23 cellular contexts compared by ENCODE assay signal in genomic region chr17:2503627-2504026, GRCh38.
"Had no signal": no experiment of that assay in that cellular context is flagged by ENCODE, and none has a peak within 500 bp of the region (broad histone marks: within the 10 kb centered on the region; RNA-seq: fewer than 3 reads in every experiment).

No MANE protein-coding gene starts in this region.

- H3K9me3 ChIP-seq: esophagus squamous epithelium, gastroesophageal sphincter, ovary, right atrium auricular region, sigmoid colon, testis, tibial nerve, upper lobe of right lung, vagina had no signal

- H3K4me1 ChIP-seq: neural progenitor cell, upper lobe of right lung had no signal

- H3K9ac ChIP-seq: neural progenitor cell had no signal

- H3K4me2 ChIP-seq: neural progenitor cell had no signal

- H3K27me3 Mint-ChIP-seq: dendritic cell treated with granulocyte-macrophage colony-stimulating factor and Interleukin-4, amounts not matched to agents 40 ng/mL and 50 ng/mL, for 4 days; effector memory CD8-positive, alpha-beta T cell; natural killer cell treated with Interleukin-12 subunit alpha and Interleukin-12 subunit beta and Interleukin-15 and Interleukin-18, amount 100 ng/mL, for 72 hours; stimulated activated naive B cell treated with anti-CD40 and anti-IgM and Interleukin-4, amounts not matched to agents 10 μg/mL and 1 μg/mL and 100 μg/mL, for 72 hours; stimulated activated naive CD8-positive, alpha-beta T cell treated with anti-CD3 and anti-CD28 coated beads, Interleukin-15, amount 100 ng/mL, for 72 hours had no signal

- ATAC-seq: effector memory CD8-positive, alpha-beta T cell; gastroesophageal sphincter; natural killer cell treated with Interleukin-12 subunit alpha and Interleukin-12 subunit beta and Interleukin-15 and Interleukin-18, amount 100 ng/mL, for 72 hours; stimulated activated naive B cell treated with anti-CD40 and anti-IgM and Interleukin-4, amounts not matched to agents 10 μg/mL and 1 μg/mL and 100 μg/mL, for 72 hours; stimulated activated naive CD8-positive, alpha-beta T cell treated with anti-CD3 and anti-CD28 coated beads, Interleukin-15, amount 100 ng/mL, for 72 hours; upper lobe of right lung had no signal

- DNase-seq: effector memory CD8-positive, alpha-beta T cell; esophagus squamous epithelium; foreskin fibroblast; glutamatergic neuron; kidney glomerular epithelial cell; nucleus accumbens; ovary; sigmoid colon; stimulated activated CD4-positive, alpha-beta T cell treated with anti-CD3 and anti-CD28 coated beads, Interleukin-2, amount 100 ng/mL, for 24 hours; stimulated activated CD4-positive, alpha-beta T cell treated with anti-CD3 and anti-CD28 coated beads, Interleukin-4, amount 100 ng/mL, for 4 hours; stimulated activated naive B cell treated with anti-CD40 and anti-IgM and Interleukin-4, amounts not matched to agents 10 μg/mL and 1 μg/mL and 100 μg/mL, for 72 hours; stimulated activated naive CD8-positive, alpha-beta T cell treated with anti-CD3 and anti-CD28 coated beads, Interleukin-15, amount 100 ng/mL, for 72 hours; testis; upper lobe of right lung had no signal

- H3K4me3 ChIP-seq: esophagus squamous epithelium, gastroesophageal sphincter, neural progenitor cell, ovary, right atrium auricular region, sigmoid colon, skin epidermis, testis, tibial nerve, upper lobe of right lung, vagina had no signal

- H3K27ac Mint-ChIP-seq: dendritic cell treated with granulocyte-macrophage colony-stimulating factor and Interleukin-4, amounts not matched to agents 40 ng/mL and 50 ng/mL, for 4 days; effector memory CD8-positive, alpha-beta T cell; mesothelial cell of epicardium; natural killer cell treated with Interleukin-12 subunit alpha and Interleukin-12 subunit beta and Interleukin-15 and Interleukin-18, amount 100 ng/mL, for 72 hours; neural progenitor cell; stimulated activated naive B cell treated with anti-CD40 and anti-IgM and Interleukin-4, amounts not matched to agents 10 μg/mL and 1 μg/mL and 100 μg/mL, for 72 hours; stimulated activated naive CD8-positive, alpha-beta T cell treated with anti-CD3 and anti-CD28 coated beads, Interleukin-15, amount 100 ng/mL, for 72 hours had no signal

- H3K9me3 Mint-ChIP-seq: dendritic cell treated with granulocyte-macrophage colony-stimulating factor and Interleukin-4, amounts not matched to agents 40 ng/mL and 50 ng/mL, for 4 days; effector memory CD8-positive, alpha-beta T cell; natural killer cell treated with Interleukin-12 subunit alpha and Interleukin-12 subunit beta and Interleukin-15 and Interleukin-18, amount 100 ng/mL, for 72 hours had no signal

- H3K4me3 Mint-ChIP-seq: dendritic cell treated with granulocyte-macrophage colony-stimulating factor and Interleukin-4, amounts not matched to agents 40 ng/mL and 50 ng/mL, for 4 days; effector memory CD8-positive, alpha-beta T cell; mesothelial cell of epicardium; natural killer cell treated with Interleukin-12 subunit alpha and Interleukin-12 subunit beta and Interleukin-15 and Interleukin-18, amount 100 ng/mL, for 72 hours; neural progenitor cell; stimulated activated naive B cell treated with anti-CD40 and anti-IgM and Interleukin-4, amounts not matched to agents 10 μg/mL and 1 μg/mL and 100 μg/mL, for 72 hours; stimulated activated naive CD8-positive, alpha-beta T cell treated with anti-CD3 and anti-CD28 coated beads, Interleukin-15, amount 100 ng/mL, for 72 hours had no signal

- H3K4me1 Mint-ChIP-seq: mesothelial cell of epicardium, neural progenitor cell had no signal

- H3K27ac ChIP-seq: esophagus squamous epithelium, gastroesophageal sphincter, neural progenitor cell, ovary, right atrium auricular region, sigmoid colon, skin epidermis, testis, tibial nerve, upper lobe of right lung, vagina had no signal

- H2AFZ ChIP-seq: neural progenitor cell had no signal

- H3K27me3 ChIP-seq: esophagus squamous epithelium, gastroesophageal sphincter, neural progenitor cell, ovary, right atrium auricular region, sigmoid colon, testis, tibial nerve, upper lobe of right lung, vagina had no signal

- H3K36me3 ChIP-seq: neural progenitor cell, ovary had no signal
